In genomic region chr11:130159657-130160459, GRCh38 we compare ENCODE assay signal across 8 cellular contexts. TPM values are rescaled to one million over a fixed set of nuclear protein-coding genes. Genes with fewer than 3 reads are reported as not detected.
A peak's percentile ranks its signal among the peaks of the same experiment; 100 is the strongest.
DNase-seq lines count a peak whose midpoint lies in the region; ATAC-seq and TF ChIP-seq lines count a peak whose summit lies in the region.

ST14 (plus strand) TSS chr11:130159782; CDS start chr11:130159980, 198 bp downstream.

- H3K9me3 ChIP-seq in esophagus (ENCODE audit: control insufficient read depth in 2 of 2, insufficient read depth in 1 of 2, low read depth in 1 of 2, low read length in 1 of 2) (no peaks in the 10 kb centered on the region), neutrophil (no peaks in the 10 kb centered on the region), uterus (no peaks in the 10 kb centered on the region), gastroesophageal sphincter (no peaks in the 10 kb centered on the region)

- TF ChIP-seq CTCF in neutrophil (IDR thresholded peaks at IDR 0.05) (no peak), uterus (IDR thresholded peaks at IDR 0.05) (no peak), gastroesophageal sphincter (IDR thresholded peaks at IDR 0.05) (no peak)

- TF ChIP-seq POLR2A in uterus (IDR thresholded peaks at IDR 0.05) = peak in 1 of 2 donors; percentile 50
- TF ChIP-seq POLR2A in gastroesophageal sphincter (IDR thresholded peaks at IDR 0.05) = no peak

- H3K4me1 ChIP-seq in esophagus (ENCODE audit: control insufficient read depth in 2 of 2, insufficient read depth in 2 of 2, low read length in 1 of 2) = peaks cover 13 to 21% of the 10 kb centered on the region in 2 donors
- peaks cover 24 to 46% of the 10 kb centered on the region in 2 experiments for H3K4me1 ChIP-seq in neutrophil (ENCODE audit: control insufficient read depth in 1 of 2, insufficient read depth in 1 of 2, low read depth in 1 of 2, low read length in 1 of 2)
- H3K4me1 ChIP-seq in uterus = peaks cover 0 to 10% of the 10 kb centered on the region in 2 donors
- peaks cover 0 to 15% (median 0%) of the 10 kb centered on the region in 3 donors for H3K4me1 ChIP-seq in gastroesophageal sphincter

- H3K27me3 Mint-ChIP-seq in activated naive CD4-positive, alpha-beta T cell treated with anti-CD3 and anti-CD28 coated beads, Interleukin-2, amount 50 U/mL, for 24 hours = peaks cover 42% of the 10 kb centered on the region

- H3K36me3 ChIP-seq in esophagus (ENCODE audit: control insufficient read depth in 2 of 2, insufficient read depth in 2 of 2, low read length in 1 of 2) (peaks cover 0 to 6% of the 10 kb centered on the region in 2 donors), neutrophil (no peaks in the 10 kb centered on the region), uterus (no peaks in the 10 kb centered on the region), gastroesophageal sphincter (no peaks in the 10 kb centered on the region)

- H3K27ac ChIP-seq in esophagus (ENCODE audit: low read depth in 2 of 2, low read length in 1 of 2) = peak within 1 kb of the TSS; percentile 80 to 89
- H3K27ac ChIP-seq in neutrophil = peak within 1 kb of the TSS; percentile 56
- H3K27ac ChIP-seq in uterus = no peak within 1 kb of the TSS
- no peak within 1 kb of the TSS for H3K27ac ChIP-seq in gastroesophageal sphincter

- no peaks in the 10 kb centered on the region for H3K9me3 Mint-ChIP-seq in activated naive CD4-positive, alpha-beta T cell treated with anti-CD3 and anti-CD28 coated beads, Interleukin-2, amount 50 U/mL, for 24 hours

- H3K27ac Mint-ChIP-seq in activated naive CD4-positive, alpha-beta T cell treated with anti-CD3 and anti-CD28 coated beads, Interleukin-2, amount 50 U/mL, for 24 hours = no peak within 1 kb of the TSS

- H3K4me3 ChIP-seq in esophagus (ENCODE audit: low read depth in 1 of 2, low read length in 2 of 2) (peak within 1 kb of the TSS; percentile 71 to 89), neutrophil (ENCODE audit: low read depth in 1 of 2, low read length in 1 of 2) (peak within 1 kb of the TSS; percentile 58 to 75), uterus (no peak within 1 kb of the TSS), gastroesophageal sphincter (peak within 1 kb of the TSS in 1 of 2 donors; percentile 46)

- H3K4me1 Mint-ChIP-seq in activated naive CD4-positive, alpha-beta T cell treated with anti-CD3 and anti-CD28 coated beads, Interleukin-2, amount 50 U/mL, for 24 hours = peaks cover 23% of the 10 kb centered on the region

- H3K36me3 Mint-ChIP-seq in activated naive CD4-positive, alpha-beta T cell treated with anti-CD3 and anti-CD28 coated beads, Interleukin-2, amount 50 U/mL, for 24 hours = peaks cover 1% of the 10 kb centered on the region

- 2 to 3% methylated on average over 68 to 88 of the region's 88 CpGs for WGBS in esophagus, 2 donors
- 0% methylated on average over 5 of the region's 88 CpGs; no CpG with 5 or more reads in 1 of the 2 donors for WGBS in gastroesophageal sphincter (ENCODE audit: low coverage in 1 of 2), 2 donors

- H3K27me3 ChIP-seq in esophagus (ENCODE audit: control insufficient read depth in 1 of 2, insufficient read depth in 2 of 2, low read length in 2 of 2) (no peaks in the 10 kb centered on the region), neutrophil (peaks cover 71% of the 10 kb centered on the region), uterus (peaks cover 0 to 15% of the 10 kb centered on the region in 2 donors), gastroesophageal sphincter (peaks cover 69% of the 10 kb centered on the region)

- no peak for ATAC-seq in gastroesophageal sphincter

- H3K4me3 Mint-ChIP-seq in activated naive CD4-positive, alpha-beta T cell treated with anti-CD3 and anti-CD28 coated beads, Interleukin-2, amount 50 U/mL, for 24 hours = peak within 1 kb of the TSS; percentile 73

- no peak for TF ChIP-seq EP300 in gastroesophageal sphincter (IDR thresholded peaks at IDR 0.05)

- DNase-seq in activated naive CD4-positive, alpha-beta T cell (lab: John Stamatoyannopoulos, UW) = no peak
- peak; percentile 28 for DNase-seq in NOMO-1 treated with dmso at 0.1 percent for 144 hours (lab: John Stamatoyannopoulos, UW; ENCODE audit: unreplicated experiment)
- DNase-seq in head of caudate nucleus = no peak
- no peak for DNase-seq in uterus

- intact Hi-C loops in head of caudate nucleus (cut with DNase I) = no loop called here
- intact Hi-C loops in uterus (cut with DNase I; ENCODE audit: low total_unique reads) = no loop called here

RNA-seq across cellular contexts. Expression of gene ST14, which starts in this region (rescaled TPM):
- polyA plus RNA-seq in esophagus = 10 to 100 TPM; 69.6 to 86.4 TPM
- total RNA-seq in uterus = 10 to 100 TPM in 1 of 4 donors, 1 to 10 TPM in 2, under 1 TPM in 1; 0.88 to 15.6 (median 2.8) TPM
- 10 to 100 TPM in 1 of 4 donors, 1 to 10 TPM in 2, under 1 TPM in 1; 0.62 to 16.5 (median 1.8) TPM for total RNA-seq in gastroesophageal sphincter

Comparison
In these comparisons a context has a peak if more than half of its experiments do, and no peak if none do; other contexts are left out.
1. H3K27ac ChIP-seq: peak in esophagus (2 of 2) and neutrophil (single experiment); none in uterus (0 of 2) and gastroesophageal sphincter (0 of 4).
2. H3K4me3 ChIP-seq: peak in esophagus (2 of 2) and neutrophil (2 of 2); none in uterus (0 of 2).